ENCODE assay signal across 19 cellular contexts in genomic region chr14:54681819-54682261, GRCh38.
A peak's percentile ranks its signal among the peaks of the same experiment; 100 is the strongest.
DNase-seq lines count a peak whose midpoint lies in the region; ATAC-seq, FAIRE-seq and TF ChIP-seq lines count a peak whose summit lies in the region.
"Had no signal": no experiment of that assay in that cellular context is flagged by ENCODE, and none has a peak within 500 bp of the region (broad histone marks: within the 10 kb centered on the region; RNA-seq: fewer than 3 reads in every experiment).

No MANE protein-coding gene starts in this region.

- DNase-seq in H4 (ENCODE audit: low spot score) (peak; percentile 56), NCI-H226 (peak; percentile 90), bronchial epithelial cell (ENCODE audit: low read depth) (peak; percentile 58), osteoblast (ENCODE audit: insufficient read length, low spot score, missing footprints) (no peak), hippocampal formation (lab: John Stamatoyannopoulos, UW) (no peak), pons (ENCODE audit: low spot score) (no peak)
- DNase-seq: activated CD4-positive, alpha-beta T cell treated with anti-CD3 and anti-CD28 coated beads, Interleukin-2, amount 10 ng/mL, durations not matched to agents 7 days and 5 days; activated T-cell treated with anti-CD3 and anti-CD28 coated beads, Interleukin-2, amount 50 U/mL, for 72 hours; aorta; NCI-H1436 treated with DMSO at 0.1 percent for 48 hours; NCI-H510A; Peyer's patch; retina; stimulated activated CD4-positive, alpha-beta T cell treated with anti-CD3 and anti-CD28 coated beads, Interleukin-2, amount 100 ng/mL, for 24 hours; stimulated activated CD8-positive, alpha-beta memory T cell treated with anti-CD3 and anti-CD28 coated beads, Interleukin-4, amount 100 ng/mL, for 48 hours; transverse colon had no signal

- H3K4me1 ChIP-seq in osteoblast (ENCODE audit: insufficient read depth, low read length): peaks cover 64% of the 10 kb centered on the region

- H3K27me3 ChIP-seq in bronchial epithelial cell (ENCODE audit: control insufficient read depth, insufficient read depth, low read length) (no peaks in the 10 kb centered on the region), osteoblast (ENCODE audit: insufficient read depth, low read length) (no peaks in the 10 kb centered on the region)
- H3K27me3 ChIP-seq: Peyer's patch, transverse colon had no signal

- no peak for FAIRE-seq in bronchial epithelial cell (lab: Jason Lieb, UNC)

- no peak for ATAC-seq in HG03342 (IDR thresholded peaks at IDR 0.05; ENCODE audit: unreplicated experiment)
- ATAC-seq: activated T-cell treated with anti-CD3 and anti-CD28 coated beads, Interleukin-2, amount 50 U/mL, for 72 hours; natural killer cell treated with Interleukin-12 subunit alpha and Interleukin-12 subunit beta and Interleukin-15 and Interleukin-18, amount 100 ng/mL, for 72 hours had no signal

- TF ChIP-seq CTCF in bronchial epithelial cell (IDR thresholded peaks at IDR 0.05; ENCODE audit: insufficient read depth, low read length, severe bottlenecking) (no peak), osteoblast (IDR thresholded peaks at IDR 0.05; ENCODE audit: extremely low read depth, low read depth, low read length) (no peak)

- peaks cover 59% of the 10 kb centered on the region for H3K79me2 ChIP-seq in osteoblast (ENCODE audit: insufficient read depth, low read length)

- H4K20me1 ChIP-seq in osteoblast (ENCODE audit: insufficient read depth, low read length): no peaks in the 10 kb centered on the region

- H3K4me2 ChIP-seq in osteoblast (ENCODE audit: insufficient read depth, low read length): peak overlapping the region; percentile 17

- H2AFZ ChIP-seq in osteoblast (ENCODE audit: low read length): no peak overlapping the region

- H3K27ac ChIP-seq in osteoblast (ENCODE audit: low read depth, low read length): peak overlapping the region; percentile 78
- H3K27ac ChIP-seq: C4-2B, Peyer's patch, transverse colon had no signal

- H3K4me3 ChIP-seq in bronchial epithelial cell (ENCODE audit: low read depth, low read length) (no peak overlapping the region), osteoblast (ENCODE audit: insufficient read depth, low read length) (no peak overlapping the region)
- H3K4me3 ChIP-seq: Peyer's patch, transverse colon had no signal

- H3K36me3 ChIP-seq in bronchial epithelial cell (ENCODE audit: control insufficient read depth, insufficient read depth, low read length): no peaks in the 10 kb centered on the region
- H3K36me3 ChIP-seq in osteoblast (ENCODE audit: insufficient read depth, low read length): no peaks in the 10 kb centered on the region
- H3K36me3 ChIP-seq: Peyer's patch, transverse colon had no signal

- H3K9me3 ChIP-seq in osteoblast (ENCODE audit: low read depth, low read length): no peaks in the 10 kb centered on the region
- H3K9me3 ChIP-seq: Peyer's patch, transverse colon had no signal

Comparison
In these comparisons a context has a peak if more than half of its experiments do, and no peak if none do; other contexts are left out.
1. DNase-seq: peak in H4 (single experiment), NCI-H226 (single experiment) and bronchial epithelial cell (single experiment); none in osteoblast (single experiment), hippocampal formation (0 of 2) and pons (single experiment).